34 cellular contexts compared by ENCODE assay signal in genomic region chr4:155481150-155481549, GRCh38.
"Had no signal": no experiment of that assay in that cellular context is flagged by ENCODE, and none has a peak within 500 bp of the region (broad histone marks: within the 10 kb centered on the region; RNA-seq: fewer than 3 reads in every experiment).

No MANE protein-coding gene starts in this region.

- H3K4me3 ChIP-seq: MG63 had no signal

- H3K36me3 ChIP-seq: MG63 had no signal

- DNase-seq: Kasumi-1, MG63, MM.1S, MV-4-11, NCI-H1048, NCI-H1092, NCI-H1105, NCI-H1105 treated with DMSO at 0.1 percent for 48 hours, NCI-H1417, NCI-H1417 treated with DMSO at 0.1 percent for 48 hours, NCI-H1436, NCI-H1436 treated with DMSO at 0.1 percent for 48 hours, NCI-H1694, NCI-H1694 treated with DMSO at 0.1 percent for 48 hours, NCI-H187, NCI-H187 treated with DMSO at 0.1 percent for 48 hours, NCI-H1930, NCI-H2029, NCI-H2029 treated with DMSO at 0.1 percent for 48 hours, NCI-H2081, NCI-H2081 treated with DMSO at 0.1 percent for 48 hours, NCI-H2107, NCI-H2171, NCI-H2171 treated with DMSO at 0.1 percent for 48 hours, NCI-H2227 treated with DMSO at 0.1 percent for 48 hours, NCI-H226, NCI-H345, NCI-H446, NCI-H446 treated with DMSO at 0.1 percent for 48 hours, NCI-H510A, NCI-H510A treated with DMSO at 0.1 percent for 48 hours, NCI-H524, NCI-H524 treated with DMSO at 0.1 percent for 48 hours, NCI-H526 had no signal

- H3K9me3 ChIP-seq: MG63 had no signal

- H3K27me3 ChIP-seq: MG63 had no signal
